8 cellular contexts compared by ENCODE assay signal in genomic region chr19:2475018-2475701, GRCh38. TPM values are rescaled to one million over a fixed set of nuclear protein-coding genes. Genes with fewer than 3 reads are reported as not detected.
DNase-seq lines count a peak whose midpoint lies in the region; ATAC-seq and TF ChIP-seq lines count a peak whose summit lies in the region.

No MANE protein-coding gene starts in this region.

- H3K4me1 Mint-ChIP-seq in activated B cell treated with CpG ODN at 0.5 μM for 24 hours = peaks cover 32% of the 10 kb centered on the region
- peaks cover 33% of the 10 kb centered on the region for H3K4me1 Mint-ChIP-seq in central memory CD8-positive, alpha-beta T cell

- no peak for TF ChIP-seq CTCF in activated B cell treated with CpG ODN at 0.5 μM for 24 hours (IDR thresholded peaks at IDR 0.05)

- POLR2A ChIA-PET in activated B cell treated with CpG ODN at 0.5 μM for 24 hours (lab: Charles Lee) = interaction anchor here (0.6 to 10.8 kb wide), 57 partner anchors 9 to 704 kb away, joined by 3 to 979 read pairs (median 7); partner anchors contain the start of genes LMNB2, PLEKHJ1, SF3A2 and SGTA

- peak overlapping the region; percentile 99 for H3K4me3 Mint-ChIP-seq in activated B cell treated with CpG ODN at 0.5 μM for 24 hours
- peak overlapping the region; percentile 99 for H3K4me3 Mint-ChIP-seq in central memory CD8-positive, alpha-beta T cell

- intact Hi-C loops in activated B cell treated with CpG ODN at 0.5 μM for 24 hours (cut with micrococcal nuclease) = loop anchor here (1.0 to 5.0 kb wide), 7 partner anchors 37 to 823 kb away; partner anchors contain the start of genes TCF3 and TIMM13

- peak; percentile 19 for ATAC-seq in activated B cell treated with CpG ODN at 0.5 μM for 24 hours (ENCODE audit: low read depth)
- peak; percentile 24 for ATAC-seq in central memory CD8-positive, alpha-beta T cell (replicated peaks; ENCODE audit: extremely low read depth, poor library complexity, severe bottlenecking)

- DNase-seq in NCI-H2029 (lab: John Stamatoyannopoulos, UW) (peak; percentile 41), NCI-H2029 treated with DMSO at 0.1 percent for 48 hours (lab: John Stamatoyannopoulos, UW) (no peak), HuH-7 (ENCODE audit: low spot score) (peak; percentile 52), activated B cell treated with CpG ODN at 0.5 μM for 24 hours (peak; percentile 72), left kidney (ENCODE audit: low read depth, low spot score) (peak; percentile 65), pons (ENCODE audit: low spot score) (no peak)
- DNase-seq in central memory CD8-positive, alpha-beta T cell (ENCODE audit: low spot score in 2 of 2) = peak; percentile 35 to 41
- DNase-seq in stimulated activated CD4-positive, alpha-beta T cell treated with anti-CD3 and anti-CD28 coated beads, Interleukin-4, amount 100 ng/mL, for 1 hour = peak; percentile 66

- no peaks in the 10 kb centered on the region for H3K27me3 Mint-ChIP-seq in activated B cell treated with CpG ODN at 0.5 μM for 24 hours
- H3K27me3 Mint-ChIP-seq in central memory CD8-positive, alpha-beta T cell = no peaks in the 10 kb centered on the region

- H3K36me3 Mint-ChIP-seq in activated B cell treated with CpG ODN at 0.5 μM for 24 hours (ENCODE audit: low read depth) = peaks cover 28% of the 10 kb centered on the region
- peaks cover 38% of the 10 kb centered on the region for H3K36me3 Mint-ChIP-seq in central memory CD8-positive, alpha-beta T cell (ENCODE audit: insufficient read depth)

- peak overlapping the region; percentile 88 for H3K27ac Mint-ChIP-seq in activated B cell treated with CpG ODN at 0.5 μM for 24 hours
- H3K27ac Mint-ChIP-seq in central memory CD8-positive, alpha-beta T cell (ENCODE audit: low read depth) = peak overlapping the region; percentile 98

- CTCF ChIA-PET in activated B cell treated with CpG ODN at 0.5 μM for 24 hours (lab: Charles Lee) = interaction anchor here (0.7 to 6.6 kb wide), 12 partner anchors 9 to 160 kb away, joined by 3 to 131 read pairs (median 4); partner anchors contain the start of gene TIMM13

- H3K9me3 Mint-ChIP-seq in activated B cell treated with CpG ODN at 0.5 μM for 24 hours = no peaks in the 10 kb centered on the region
- H3K9me3 Mint-ChIP-seq in central memory CD8-positive, alpha-beta T cell = no peaks in the 10 kb centered on the region

RNA-seq across cellular contexts. Expression of gene GADD45B, which starts 0.8 kb away (rescaled TPM):
- total RNA-seq in activated B cell treated with CpG ODN at 0.5 μM for 24 hours = 291 and 302 TPM in 2 replicates

RNA-seq across cellular contexts. Expression of gene LMNB2, which starts 18.4 kb away (rescaled TPM):
- 36.4 and 39.2 TPM in 2 replicates for total RNA-seq in activated B cell treated with CpG ODN at 0.5 μM for 24 hours

RNA-seq across cellular contexts. Expression of gene TIMM13, which starts 47.8 kb away (rescaled TPM):
- 63.9 and 65.3 TPM in 2 replicates for total RNA-seq in activated B cell treated with CpG ODN at 0.5 μM for 24 hours

Comparison
In these comparisons a context has a peak if more than half of its experiments do, and no peak if none do; other contexts are left out.
1. DNase-seq: peak in NCI-H2029 (single experiment), HuH-7 (single experiment), activated B cell treated with CpG ODN at 0.5 μM for 24 hours (single experiment), central memory CD8-positive, alpha-beta T cell (2 of 2), left kidney (single experiment) and stimulated activated CD4-positive, alpha-beta T cell treated with anti-CD3 and anti-CD28 coated beads, Interleukin-4, amount 100 ng/mL, for 1 hour (single experiment); none in NCI-H2029 treated with DMSO at 0.1 percent for 48 hours (single experiment) and pons (single experiment).